27 cellular contexts compared by ENCODE assay signal in the genomic region with DNA sequence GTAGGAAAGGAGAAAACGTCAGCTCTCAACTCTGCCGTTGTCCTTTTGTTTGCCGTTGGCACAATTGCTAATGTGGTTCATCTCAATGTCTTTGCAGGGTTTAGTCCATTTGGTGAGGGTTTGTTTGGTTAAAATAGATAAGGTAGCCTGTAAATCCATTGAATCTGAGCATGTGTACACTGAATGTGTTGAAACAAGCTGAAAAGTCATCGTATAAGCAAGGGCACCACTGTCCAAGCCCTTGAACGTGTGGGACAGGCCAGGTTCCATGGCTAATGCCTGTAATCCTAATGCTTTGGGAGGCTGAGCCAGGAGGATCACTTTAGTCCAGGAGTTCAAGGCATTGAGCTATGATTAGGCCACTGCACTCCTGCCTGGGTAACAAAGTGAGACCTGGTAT.
"Had no signal": no experiment of that assay in that cellular context is flagged by ENCODE, and none has a peak within 500 bp of the region (broad histone marks: within the 10 kb centered on the region; RNA-seq: fewer than 3 reads in every experiment).

No MANE protein-coding gene starts in this region.

- H2AFZ ChIP-seq: hepatocyte had no signal

- H3K27ac ChIP-seq: hepatocyte, left lung, lower lobe of right lung, pancreas, prostate gland, sigmoid colon, transverse colon, upper lobe of left lung, vagina had no signal

- H3K27me3 ChIP-seq: hepatocyte, left lung, pancreas, sigmoid colon, transverse colon, upper lobe of left lung, vagina had no signal

- H3K4me3 ChIP-seq: hepatocyte, left lung, lower lobe of right lung, pancreas, prostate gland, sigmoid colon, transverse colon, upper lobe of left lung, vagina had no signal

- H3K79me2 ChIP-seq: hepatocyte had no signal

- ATAC-seq: left colon; left lung; lower lobe of right lung; naive thymus-derived CD8-positive, alpha-beta T cell; right cardiac atrium; stimulated activated memory B cell treated with anti-CD40 and anti-IgM and Interleukin-4, amounts not matched to agents 10 μg/mL and 1 μg/mL and 100 μg/mL, for 72 hours; stimulated activated naive CD8-positive, alpha-beta T cell treated with anti-CD3 and anti-CD28 coated beads, Interleukin-15, amount 100 ng/mL, for 72 hours had no signal

- H3K36me3 ChIP-seq: left lung, lower lobe of right lung, pancreas, prostate gland, sigmoid colon, transverse colon, upper lobe of left lung, vagina had no signal

- H3K4me1 ChIP-seq: left lung, lower lobe of right lung, pancreas, prostate gland, sigmoid colon, transverse colon, upper lobe of left lung, vagina had no signal

- H3K4me2 ChIP-seq: hepatocyte had no signal

- FAIRE-seq: pancreas had no signal

- DNase-seq: kidney; left colon; left lung; lower lobe of right lung; mammary epithelial cell; mesenchymal stem cell; naive thymus-derived CD8-positive, alpha-beta T cell; nucleus accumbens; pancreas; posterior cingulate gyrus; retina; right cardiac atrium; sigmoid colon; small intestine; stimulated activated CD4-positive, alpha-beta T cell treated with anti-CD3 and anti-CD28 coated beads, Interleukin-1b, Interleukin-23, amount 100 ng/mL, for 48 hours; stimulated activated CD4-positive, alpha-beta T cell treated with anti-CD3 and anti-CD28 coated beads, Interleukin-2, amount 100 ng/mL, for 48 hours; stimulated activated CD4-positive, alpha-beta T cell treated with anti-CD3 and anti-CD28 coated beads, Interleukin-4, amount 100 ng/mL, for 4 hours; stimulated activated CD8-positive, alpha-beta memory T cell treated with anti-CD3 and anti-CD28 coated beads, Interleukin-4, amount 100 ng/mL, for 48 hours; stimulated activated naive CD4-positive, alpha-beta T cell treated with Interleukin-2 at 50 U/mL for 16 hours; stimulated activated naive CD8-positive, alpha-beta T cell treated with anti-CD3 and anti-CD28 coated beads, Interleukin-15, amount 100 ng/mL, for 72 hours; substantia nigra; transverse colon; upper lobe of left lung had no signal

- H3K9me3 ChIP-seq: left lung, lower lobe of right lung, pancreas, prostate gland, sigmoid colon, transverse colon, upper lobe of left lung, vagina had no signal
